In the genomic region with DNA sequence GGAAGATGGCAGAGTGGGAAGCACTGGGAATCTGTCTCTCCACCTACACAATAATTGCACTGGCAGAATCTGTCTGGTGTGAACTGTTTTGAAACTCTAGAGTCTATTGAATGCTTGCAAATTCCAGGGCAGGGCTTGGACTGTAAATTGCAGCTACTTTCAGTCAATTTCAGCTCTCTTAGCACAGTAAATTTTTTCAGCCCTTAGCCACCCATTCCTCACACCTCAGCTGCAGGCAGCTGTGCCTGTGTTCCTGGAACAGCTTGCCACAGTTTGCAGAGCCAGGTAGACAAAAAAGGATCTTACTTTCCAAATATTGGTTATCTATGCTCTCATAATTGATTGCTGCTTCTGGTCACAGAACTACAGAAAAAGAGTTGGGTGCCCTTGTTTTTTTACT, we compare ENCODE assay signal across 2 cellular contexts.
TF ChIP-seq lines count a peak whose summit lies in the region.

No MANE protein-coding gene starts in this region.

TF ChIP-seq in GM23338, 12 proteins besides CTCF, POLR2A, EP300 and RAD21:
- no peak for TF ChIP-seq EZH2 (IDR thresholded peaks at IDR 0.05; ENCODE audit: low read depth, unreplicated experiment)
- no peak for TF ChIP-seq ZNF114 (CRISPR knock-in tag; IDR thresholded peaks at IDR 0.05)

TF ChIP-seq in K562, 482 proteins besides CTCF, POLR2A, EP300 and RAD21:
- TF ChIP-seq JUN (IDR thresholded peaks at IDR 0.05; ENCODE audit: borderline replicate concordance, low read depth, low read length): no peak
- no peak for TF ChIP-seq JUN (CRISPR knock-in tag; IDR thresholded peaks at IDR 0.05; ENCODE audit: borderline replicate concordance)
- no peak for TF ChIP-seq HCFC1 (IDR thresholded peaks at IDR 0.05; ENCODE audit: low read depth, low read length)
- TF ChIP-seq, protein P1, sequence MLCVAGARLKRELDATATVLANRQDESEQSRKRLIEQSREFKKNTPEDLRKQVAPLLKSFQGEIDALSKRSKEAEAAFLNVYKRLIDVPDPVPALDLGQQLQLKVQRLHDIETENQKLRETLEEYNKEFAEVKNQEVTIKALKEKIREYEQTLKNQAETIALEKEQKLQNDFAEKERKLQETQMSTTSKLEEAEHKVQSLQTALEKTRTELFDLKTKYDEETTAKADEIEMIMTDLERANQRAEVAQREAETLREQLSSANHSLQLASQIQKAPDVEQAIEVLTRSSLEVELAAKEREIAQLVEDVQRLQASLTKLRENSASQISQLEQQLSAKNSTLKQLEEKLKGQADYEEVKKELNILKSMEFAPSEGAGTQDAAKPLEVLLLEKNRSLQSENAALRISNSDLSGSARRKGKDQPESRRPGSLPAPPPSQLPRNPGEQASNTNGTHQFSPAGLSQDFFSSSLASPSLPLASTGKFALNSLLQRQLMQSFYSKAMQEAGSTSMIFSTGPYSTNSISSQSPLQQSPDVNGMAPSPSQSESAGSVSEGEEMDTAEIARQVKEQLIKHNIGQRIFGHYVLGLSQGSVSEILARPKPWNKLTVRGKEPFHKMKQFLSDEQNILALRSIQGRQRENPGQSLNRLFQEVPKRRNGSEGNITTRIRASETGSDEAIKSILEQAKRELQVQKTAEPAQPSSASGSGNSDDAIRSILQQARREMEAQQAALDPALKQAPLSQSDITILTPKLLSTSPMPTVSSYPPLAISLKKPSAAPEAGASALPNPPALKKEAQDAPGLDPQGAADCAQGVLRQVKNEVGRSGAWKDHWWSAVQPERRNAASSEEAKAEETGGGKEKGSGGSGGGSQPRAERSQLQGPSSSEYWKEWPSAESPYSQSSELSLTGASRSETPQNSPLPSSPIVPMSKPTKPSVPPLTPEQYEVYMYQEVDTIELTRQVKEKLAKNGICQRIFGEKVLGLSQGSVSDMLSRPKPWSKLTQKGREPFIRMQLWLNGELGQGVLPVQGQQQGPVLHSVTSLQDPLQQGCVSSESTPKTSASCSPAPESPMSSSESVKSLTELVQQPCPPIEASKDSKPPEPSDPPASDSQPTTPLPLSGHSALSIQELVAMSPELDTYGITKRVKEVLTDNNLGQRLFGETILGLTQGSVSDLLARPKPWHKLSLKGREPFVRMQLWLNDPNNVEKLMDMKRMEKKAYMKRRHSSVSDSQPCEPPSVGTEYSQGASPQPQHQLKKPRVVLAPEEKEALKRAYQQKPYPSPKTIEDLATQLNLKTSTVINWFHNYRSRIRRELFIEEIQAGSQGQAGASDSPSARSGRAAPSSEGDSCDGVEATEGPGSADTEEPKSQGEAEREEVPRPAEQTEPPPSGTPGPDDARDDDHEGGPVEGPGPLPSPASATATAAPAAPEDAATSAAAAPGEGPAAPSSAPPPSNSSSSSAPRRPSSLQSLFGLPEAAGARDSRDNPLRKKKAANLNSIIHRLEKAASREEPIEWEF (CRISPR knock-in tag; IDR thresholded peaks at IDR 0.05): no peak
- no peak for TF ChIP-seq SRSF9 (IDR thresholded peaks at IDR 0.05; ENCODE audit: borderline replicate concordance, low read depth, low read length)
- no peak for TF ChIP-seq ZNF395 (CRISPR knock-in tag; IDR thresholded peaks at IDR 0.05)
- TF ChIP-seq KLF16 (IDR thresholded peaks at IDR 0.05): no peak
- no peak for TF ChIP-seq SIN3A (IDR thresholded peaks at IDR 0.05; ENCODE audit: borderline replicate concordance in 2 of 2, control insufficient read depth in 1 of 2, low read depth in 2 of 2, low read length in 2 of 2)
